Comparison of ENCODE assay signal across 1 cellular context in genomic region chrX:153887385-153887784, GRCh38.
A peak's percentile ranks its signal among the peaks of the same experiment; 100 is the strongest.
TF ChIP-seq lines count a peak whose summit lies in the region.

No MANE protein-coding gene starts in this region.

TF ChIP-seq in endothelial cell of umbilical vein, 7 proteins besides CTCF, POLR2A, EP300 and RAD21:
- TF ChIP-seq POLR2AphosphoS5 (IDR thresholded peaks at IDR 0.05; ENCODE audit: insufficient read depth, low read depth, low read length) (no peak), FOS (IDR thresholded peaks at IDR 0.05; ENCODE audit: borderline replicate concordance, insufficient read depth, low read length) (no peak), JUN (IDR thresholded peaks at IDR 0.05; ENCODE audit: borderline replicate concordance, insufficient read depth, insufficient read length, low read depth) (no peak), MYC (IDR thresholded peaks at IDR 0.05; ENCODE audit: low read depth, low read length) (no peak), GATA2 (IDR thresholded peaks at IDR 0.05; ENCODE audit: insufficient read depth, insufficient read length, low read depth, low read length) (peak; percentile 41)
- TF ChIP-seq, protein P1, sequence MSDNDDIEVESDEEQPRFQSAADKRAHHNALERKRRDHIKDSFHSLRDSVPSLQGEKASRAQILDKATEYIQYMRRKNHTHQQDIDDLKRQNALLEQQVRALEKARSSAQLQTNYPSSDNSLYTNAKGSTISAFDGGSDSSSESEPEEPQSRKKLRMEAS (IDR thresholded peaks at IDR 0.05; ENCODE audit: insufficient read depth, insufficient read length): no peak
TF ChIP-seq in endothelial cell of umbilical vein: peak in this region for 1.
